In the genomic region with DNA sequence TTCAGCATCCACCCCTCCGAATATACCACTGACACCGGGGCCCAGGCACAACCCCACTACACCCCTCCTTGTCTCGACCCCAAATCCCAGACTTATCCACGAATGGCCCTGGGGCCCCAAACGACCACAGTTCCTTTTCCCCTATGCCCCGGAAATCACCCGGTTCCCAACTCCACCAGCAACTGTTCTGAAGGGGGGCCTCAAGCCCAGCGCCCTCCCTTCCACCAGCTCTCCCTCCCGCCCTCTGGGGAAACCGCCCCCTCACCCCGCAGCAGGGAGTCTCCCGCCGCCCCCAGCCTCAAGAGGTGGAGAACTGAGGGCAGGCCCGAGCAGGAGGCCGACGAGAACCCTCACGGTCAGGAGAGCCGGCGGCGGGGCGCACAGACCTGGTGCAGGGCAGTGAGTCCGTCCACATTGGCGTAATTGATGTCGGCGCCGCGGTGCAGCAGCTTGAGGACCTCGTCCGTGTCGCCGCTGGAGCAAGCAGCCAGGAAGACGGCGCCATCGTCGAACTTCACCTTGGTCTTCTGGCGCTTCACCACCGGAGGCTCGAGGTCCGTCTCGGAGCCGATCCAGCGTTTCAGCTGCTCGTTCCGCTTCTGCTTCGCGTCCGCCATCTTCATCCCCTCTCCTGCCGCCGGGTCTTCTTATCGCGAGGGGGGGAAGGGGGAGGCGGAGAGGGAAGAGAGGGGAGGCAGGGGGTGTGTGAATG, we compare ENCODE assay signal across 8 cellular contexts. TPM values are rescaled to one million over a fixed set of nuclear protein-coding genes. Genes with fewer than 3 reads are reported as not detected.
DNase-seq lines count a peak whose midpoint lies in the region; ATAC-seq and TF ChIP-seq lines count a peak whose summit lies in the region.

No MANE protein-coding gene starts in this region.

- no peaks in the 10 kb centered on the region for H3K27me3 ChIP-seq in CD4-positive, alpha-beta T cell (ENCODE audit: control insufficient read depth, insufficient read depth, low read length)

- H3K27ac Mint-ChIP-seq in CD4-positive, alpha-beta T cell, result peak overlapping the region; percentile 96
- peak overlapping the region; percentile 85 to 97 (median 94) for H3K27ac Mint-ChIP-seq in brain

- H3K9me3 ChIP-seq in CD4-positive, alpha-beta T cell (ENCODE audit: control insufficient read depth, low read length), result no peaks in the 10 kb centered on the region

- H3K4me1 Mint-ChIP-seq in CD4-positive, alpha-beta T cell (ENCODE audit: low read depth), result peaks cover 53% of the 10 kb centered on the region
- peaks cover 51% of the 10 kb centered on the region for H3K4me1 Mint-ChIP-seq in brain

- CTCF ChIA-PET in CD4-positive, alpha-beta T cell (lab: Charles Lee), result no interaction called here

- peak overlapping the region; percentile 87 for H3K4me3 Mint-ChIP-seq in CD4-positive, alpha-beta T cell
- peak overlapping the region; percentile 86 to 97 (median 88) for H3K4me3 Mint-ChIP-seq in brain

- H3K27ac ChIP-seq in CD4-positive, alpha-beta T cell (ENCODE audit: low read depth, low read length), result peak overlapping the region; percentile 85

- POLR2A ChIA-PET in CD4-positive, alpha-beta T cell (lab: Charles Lee), result interaction anchor here (1.1 to 1.7 kb wide), 7 partner anchors 16 to 150 kb away, joined by 3 to 9 read pairs (median 3); no protein-coding TSS in a partner anchor

- H3K36me3 Mint-ChIP-seq in CD4-positive, alpha-beta T cell (ENCODE audit: low read depth), result peaks cover 24% of the 10 kb centered on the region
- peaks cover 12% of the 10 kb centered on the region for H3K36me3 Mint-ChIP-seq in brain

- TF ChIP-seq CTCF in CD4-positive, alpha-beta T cell (IDR thresholded peaks at IDR 0.05), result no peak
- peak in 1 of 2 experiments; percentile 3 for TF ChIP-seq CTCF in brain (conservative IDR thresholded peaks at IDR 0.05)

- peak in 6 of 10 experiments; percentile 5 to 29 (median 18) for DNase-seq in CD4-positive, alpha-beta T cell
- DNase-seq in SW 1271 (lab: John Stamatoyannopoulos, UW) (peak; percentile 32 to 34), iPS-NIHi7 (ENCODE audit: extremely low spot score) (peak; percentile 67), NCI-H2196 (lab: John Stamatoyannopoulos, UW; ENCODE audit: unreplicated experiment) (no peak)
- DNase-seq in stimulated activated CD4-positive, alpha-beta T cell treated with anti-CD3 and anti-CD28 coated beads, Interleukin-12 subunit alpha, Interleukin-12 subunit beta, amount 100 ng/mL, for 4 hours, result peak; percentile 42

- no peaks in the 10 kb centered on the region for H3K27me3 Mint-ChIP-seq in CD4-positive, alpha-beta T cell
- peaks cover 20% of the 10 kb centered on the region for H3K27me3 Mint-ChIP-seq in brain

- intact Hi-C loops in CD4-positive, alpha-beta T cell (cut with DNase I, micrococcal nuclease), result loop anchor here in 1 of 2 experiments (5.0 to 10.0 kb wide), 2 partner anchors 47 to 100 kb away; no protein-coding TSS in a partner anchor

- H3K9me3 Mint-ChIP-seq in CD4-positive, alpha-beta T cell, result no peaks in the 10 kb centered on the region
- peaks cover 0 to 11% (median 0%) of the 10 kb centered on the region in 5 experiments for H3K9me3 Mint-ChIP-seq in brain

- ATAC-seq in CD4-positive, alpha-beta T cell (ENCODE audit: poor library complexity), result peak; percentile 15
- ATAC-seq in GM19397 (IDR thresholded peaks at IDR 0.05; ENCODE audit: unreplicated experiment) (peak; percentile 14), HG03521 (IDR thresholded peaks at IDR 0.05; ENCODE audit: unreplicated experiment) (peak; percentile 10)

RNA-seq across cellular contexts. Expression of a gene that starts 0.4 kb away (rescaled TPM):
- 10 to 100 TPM; 65.6 to 76.4 TPM for total RNA-seq in CD4-positive, alpha-beta T cell
- 10.8 TPM for polyA plus RNA-seq in brain (ENCODE audit: insufficient read depth, low read depth, low replicate concordance)
